ENCODE assay signal across 1 cellular context in the genomic region with DNA sequence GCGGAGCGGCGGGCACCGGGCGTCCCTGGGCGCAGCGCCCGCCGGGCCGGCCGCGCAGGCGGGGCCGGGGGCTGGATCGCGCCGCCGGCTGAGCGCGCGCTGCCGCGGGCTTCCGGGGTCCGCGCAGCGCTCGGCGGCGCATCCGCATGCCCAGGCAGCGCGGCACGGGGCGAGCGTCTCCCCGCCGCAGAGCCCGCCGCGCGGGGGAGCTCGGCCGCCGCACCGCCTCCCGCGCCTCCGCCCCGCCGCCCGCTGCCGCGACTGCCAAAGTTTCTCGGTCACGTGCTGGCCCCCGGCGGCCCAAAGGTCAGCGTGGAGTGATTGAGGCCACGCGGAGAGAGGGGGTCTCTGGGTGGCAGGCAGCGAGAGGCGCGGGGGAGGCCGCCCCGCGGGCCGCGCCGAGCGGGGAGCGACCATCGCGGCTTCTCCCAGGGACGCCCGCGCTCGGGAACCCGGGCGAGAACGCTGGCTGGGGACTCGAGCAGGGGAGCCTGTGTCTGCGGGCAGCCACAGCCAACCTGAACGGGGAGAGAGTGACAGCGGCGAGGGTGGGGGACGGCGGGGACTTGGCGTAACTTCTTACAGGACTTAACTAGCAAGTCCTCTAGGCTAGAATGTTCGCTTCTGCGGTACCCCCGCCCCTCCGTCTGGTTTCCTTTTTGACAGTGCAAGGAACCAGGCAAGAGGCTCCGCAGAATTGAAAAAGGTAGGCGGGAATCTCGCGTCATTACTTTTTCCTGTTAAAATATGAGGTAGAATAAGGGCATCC.
TF ChIP-seq lines count a peak whose summit lies in the region.

A gene with protein sequence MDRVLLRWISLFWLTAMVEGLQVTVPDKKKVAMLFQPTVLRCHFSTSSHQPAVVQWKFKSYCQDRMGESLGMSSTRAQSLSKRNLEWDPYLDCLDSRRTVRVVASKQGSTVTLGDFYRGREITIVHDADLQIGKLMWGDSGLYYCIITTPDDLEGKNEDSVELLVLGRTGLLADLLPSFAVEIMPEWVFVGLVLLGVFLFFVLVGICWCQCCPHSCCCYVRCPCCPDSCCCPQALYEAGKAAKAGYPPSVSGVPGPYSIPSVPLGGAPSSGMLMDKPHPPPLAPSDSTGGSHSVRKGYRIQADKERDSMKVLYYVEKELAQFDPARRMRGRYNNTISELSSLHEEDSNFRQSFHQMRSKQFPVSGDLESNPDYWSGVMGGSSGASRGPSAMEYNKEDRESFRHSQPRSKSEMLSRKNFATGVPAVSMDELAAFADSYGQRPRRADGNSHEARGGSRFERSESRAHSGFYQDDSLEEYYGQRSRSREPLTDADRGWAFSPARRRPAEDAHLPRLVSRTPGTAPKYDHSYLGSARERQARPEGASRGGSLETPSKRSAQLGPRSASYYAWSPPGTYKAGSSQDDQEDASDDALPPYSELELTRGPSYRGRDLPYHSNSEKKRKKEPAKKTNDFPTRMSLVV (minus strand): TSS at position 180 of the 769 bp plus-strand sequence. CDS start 272 bp downstream, outside the sequence.

TF ChIP-seq in IMR-90, 13 proteins besides CTCF, POLR2A, EP300 and RAD21:
- TF ChIP-seq RFX5 (IDR thresholded peaks at IDR 0.05; ENCODE audit: low read depth, low read length) (no peak), MAFK (IDR thresholded peaks at IDR 0.05; ENCODE audit: low read depth, low read length) (no peak), BHLHE40 (IDR thresholded peaks at IDR 0.05; ENCODE audit: low read depth, low read length) (0 out of 2 replicates have a peak, but pooled peaks have one; percentile 6)
- TF ChIP-seq, protein P1, sequence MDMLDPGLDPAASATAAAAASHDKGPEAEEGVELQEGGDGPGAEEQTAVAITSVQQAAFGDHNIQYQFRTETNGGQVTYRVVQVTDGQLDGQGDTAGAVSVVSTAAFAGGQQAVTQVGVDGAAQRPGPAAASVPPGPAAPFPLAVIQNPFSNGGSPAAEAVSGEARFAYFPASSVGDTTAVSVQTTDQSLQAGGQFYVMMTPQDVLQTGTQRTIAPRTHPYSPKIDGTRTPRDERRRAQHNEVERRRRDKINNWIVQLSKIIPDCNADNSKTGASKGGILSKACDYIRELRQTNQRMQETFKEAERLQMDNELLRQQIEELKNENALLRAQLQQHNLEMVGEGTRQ (IDR thresholded peaks at IDR 0.05; ENCODE audit: low read depth, low read length) = peak; percentile 26; the same call in 1 of the 2 replicates
